In the genomic region with DNA sequence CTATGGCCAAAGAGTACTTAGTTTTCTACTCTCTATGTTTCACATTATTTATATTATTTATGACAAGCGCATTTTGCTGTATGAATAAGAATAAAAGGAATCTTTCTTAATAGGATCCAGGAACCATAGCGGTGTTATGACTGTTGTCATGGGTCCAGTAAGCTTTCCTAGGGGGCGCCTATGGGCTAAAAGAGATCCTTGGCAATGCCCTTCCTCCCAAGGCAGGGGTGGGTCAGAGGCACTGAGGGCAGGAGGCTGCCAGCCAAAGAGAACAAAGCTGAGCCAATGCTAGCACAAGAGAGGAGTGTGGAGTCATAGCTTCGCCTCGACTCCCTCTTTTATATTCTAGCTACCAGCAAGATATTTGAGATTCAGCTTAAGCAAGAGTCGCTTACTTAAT, we compare ENCODE assay signal across 8 cellular contexts.
DNase-seq lines count a peak whose midpoint lies in the region; ATAC-seq and TF ChIP-seq lines count a peak whose summit lies in the region.

No MANE protein-coding gene starts in this region.

- peaks cover 1% of the 10 kb centered on the region for H3K36me3 Mint-ChIP-seq in chondrocyte (ENCODE audit: low read depth)

- H3K27ac Mint-ChIP-seq in chondrocyte (ENCODE audit: unreplicated experiment) = no peak overlapping the region

- no peak overlapping the region for H3K27ac ChIP-seq in mesendoderm (ENCODE audit: low read depth, low read length)

- no peak overlapping the region for H4K5ac ChIP-seq in mesendoderm (ENCODE audit: low read length)

- peaks cover 12% of the 10 kb centered on the region for H3K27me3 Mint-ChIP-seq in chondrocyte (ENCODE audit: low read depth)

- TF ChIP-seq POLR2A in NB4 (IDR thresholded peaks at IDR 0.05; ENCODE audit: extremely low read depth, insufficient read length) = no peak

- no peaks in the 10 kb centered on the region for H3K27me3 ChIP-seq in mesendoderm (ENCODE audit: insufficient read depth, low read length, poor library complexity)

- H3K9me3 Mint-ChIP-seq in chondrocyte (ENCODE audit: low read depth) = no peaks in the 10 kb centered on the region

- H3K4me3 Mint-ChIP-seq in chondrocyte (ENCODE audit: unreplicated experiment) = no peak overlapping the region

- H2BK5ac ChIP-seq in mesendoderm (ENCODE audit: low read length) = no peak overlapping the region

- H3K4me1 Mint-ChIP-seq in chondrocyte (ENCODE audit: low read depth) = peaks cover 16% of the 10 kb centered on the region

- ATAC-seq in HG02642 (IDR thresholded peaks at IDR 0.05; ENCODE audit: poor library complexity, unreplicated experiment) (no peak), GM21723 (IDR thresholded peaks at IDR 0.05; ENCODE audit: unreplicated experiment) (no peak)

- H3K56ac ChIP-seq in mesendoderm (ENCODE audit: low read length) = no peak overlapping the region

- no peak overlapping the region for H3K9ac ChIP-seq in mesendoderm (ENCODE audit: low read length)

- no peak overlapping the region for H2BK120ac ChIP-seq in mesendoderm (ENCODE audit: low read depth, low read length)

- no peaks in the 10 kb centered on the region for H3K79me1 ChIP-seq in mesendoderm (ENCODE audit: low read length)

- no peak overlapping the region for H4K8ac ChIP-seq in mesendoderm (ENCODE audit: low read depth, low read length)

- H3K36me3 ChIP-seq in mesendoderm (ENCODE audit: control insufficient read depth, insufficient read depth, low read length) = no peaks in the 10 kb centered on the region

- no peaks in the 10 kb centered on the region for H3K4me1 ChIP-seq in mesendoderm (ENCODE audit: control insufficient read depth, low read depth, low read length)

- no peak overlapping the region for H3K4me2 ChIP-seq in mesendoderm (ENCODE audit: low read length)

- no peak overlapping the region for H2AK5ac ChIP-seq in mesendoderm (ENCODE audit: low read length)

- no peak overlapping the region for H2BK15ac ChIP-seq in mesendoderm (replicated peaks; ENCODE audit: low read depth)

- DNase-seq in COLO829 (ENCODE audit: low spot score) (peak; percentile 89), NB4 (ENCODE audit: low read depth) (peak; percentile 56), chondrocyte (ENCODE audit: low spot score) (no peak), mesendoderm (peak; percentile 91), NCI-H146 (lab: John Stamatoyannopoulos, UW) (no peak), ecto neural progenitor cell (ENCODE audit: low spot score) (no peak)

- H3K23ac ChIP-seq in mesendoderm (ENCODE audit: low read length) = no peak overlapping the region

- TF ChIP-seq CTCF in NB4 (IDR thresholded peaks at IDR 0.05; ENCODE audit: low read depth, low read length) (no peak), chondrocyte (IDR thresholded peaks at IDR 0.05) (peak; percentile 50)

- WGBS in mesendoderm (ENCODE audit: extremely low coverage, insufficient coverage, low lambda C conversion rate) = no CpG with 5 or more reads among the region's 6 CpGs

- no peak overlapping the region for H3K4ac ChIP-seq in mesendoderm (ENCODE audit: low read depth, low read length)

- no peak overlapping the region for H3K4me3 ChIP-seq in NB4 (ENCODE audit: low read depth, low read length)
- no peak overlapping the region for H3K4me3 ChIP-seq in mesendoderm (ENCODE audit: low read length)

- no peak overlapping the region for H3K18ac ChIP-seq in mesendoderm (ENCODE audit: low read length)

- no peaks in the 10 kb centered on the region for H3K79me2 ChIP-seq in mesendoderm (ENCODE audit: control insufficient read depth, insufficient read depth, low read length)

Comparison
In these comparisons a context has a peak if more than half of its experiments do, and no peak if none do; other contexts are left out.
1. DNase-seq: peak in COLO829 (single experiment), NB4 (single experiment) and mesendoderm (single experiment); none in chondrocyte (single experiment), NCI-H146 (single experiment) and ecto neural progenitor cell (single experiment).